ENCODE assay signal across 16 cellular contexts in genomic region chr11:108037636-108038035, GRCh38. TPM values are rescaled to one million over a fixed set of nuclear protein-coding genes. Genes with fewer than 3 reads are reported as not detected.
DNase-seq lines count a peak whose midpoint lies in the region; ATAC-seq, FAIRE-seq and TF ChIP-seq lines count a peak whose summit lies in the region.
"Had no signal": no experiment of that assay in that cellular context is flagged by ENCODE, and none has a peak within 500 bp of the region (broad histone marks: within the 10 kb centered on the region; RNA-seq: fewer than 3 reads in every experiment).

No MANE protein-coding gene starts in this region.

- no peak overlapping the region for H2BK5ac ChIP-seq in trophoblast cell (ENCODE audit: low read depth, low read length, poor library complexity)
- H2BK5ac ChIP-seq in neuronal stem cell (ENCODE audit: low read length), result no peak overlapping the region

- H3K27ac ChIP-seq in trophoblast cell (ENCODE audit: low read depth, low read length) (no peak overlapping the region), neuronal stem cell (replicated peaks; ENCODE audit: low read length) (no peak overlapping the region)
- H3K27ac ChIP-seq: BLaER1 treated with 17β-estradiol and CSF1 and Interleukin-3, amounts not matched to agents 10 nM and 100 nM; KMS-11; PC-9 had no signal

- no peak overlapping the region for H2AK5ac ChIP-seq in trophoblast cell (ENCODE audit: low read length)
- no peak overlapping the region for H2AK5ac ChIP-seq in neuronal stem cell (ENCODE audit: low read depth, low read length)

- H4K8ac ChIP-seq in trophoblast cell (ENCODE audit: low read depth, low read length) (no peak overlapping the region), neuronal stem cell (ENCODE audit: low read depth, low read length) (no peak overlapping the region)

- H3K9ac ChIP-seq in trophoblast cell (ENCODE audit: low read length), result no peak overlapping the region
- H3K9ac ChIP-seq in neuronal stem cell (ENCODE audit: low read depth, low read length, poor library complexity), result no peak overlapping the region
- H3K9ac ChIP-seq: BLaER1 treated with 17β-estradiol and CSF1 and Interleukin-3, amounts not matched to agents 10 nM and 100 nM; KMS-11 had no signal

- WGBS in trophoblast cell (ENCODE audit: extremely low coverage, insufficient coverage, insufficient read length), result no CpG with 5 or more reads among the region's 6 CpGs
- no CpG with 5 or more reads among the region's 6 CpGs for WGBS in neuronal stem cell (ENCODE audit: extremely low coverage in 2 of 2, insufficient read length in 2 of 2, insufficient replicate concordance in 1 of 2), 2 donors

- H2BK12ac ChIP-seq in trophoblast cell (ENCODE audit: low read length) (no peak overlapping the region), neuronal stem cell (ENCODE audit: low read length) (no peak overlapping the region)

- H3K36me3 ChIP-seq in trophoblast cell (ENCODE audit: control insufficient read depth in 1 of 2, insufficient read depth in 2 of 2, low read length in 2 of 2), result peaks cover 7 to 14% of the 10 kb centered on the region in 2 experiments
- peaks cover 7 to 90% of the 10 kb centered on the region in 2 donors for H3K36me3 ChIP-seq in neuronal stem cell (replicated peaks in 1 of 2; ENCODE audit: control insufficient read depth in 2 of 2, insufficient read depth in 2 of 2, low read length in 2 of 2)

- H3K14ac ChIP-seq in trophoblast cell (ENCODE audit: low read length) (no peak overlapping the region), neuronal stem cell (ENCODE audit: low read length) (no peak overlapping the region)

- no peaks in the 10 kb centered on the region for H3K27me3 ChIP-seq in trophoblast cell (ENCODE audit: insufficient read depth, low read length)
- H3K27me3 ChIP-seq in neuronal stem cell (ENCODE audit: control insufficient read depth in 3 of 3, insufficient read depth in 3 of 3, low read depth in 1 of 3, low read length in 3 of 3), result no peaks in the 10 kb centered on the region
- H3K27me3 ChIP-seq: BLaER1 treated with 17β-estradiol and CSF1 and Interleukin-3, amounts not matched to agents 10 nM and 100 nM; MG63 had no signal

- H2AFZ ChIP-seq in trophoblast cell (ENCODE audit: insufficient read depth, low read length, poor library complexity), result no peak overlapping the region
- H2AFZ ChIP-seq in neuronal stem cell (ENCODE audit: low read length), result no peak overlapping the region
- H2AFZ ChIP-seq: PC-9 had no signal

- H3K9me3 ChIP-seq in trophoblast cell (ENCODE audit: insufficient read depth, low read depth, low read length) (no peaks in the 10 kb centered on the region), neuronal stem cell (replicated peaks in 1 of 2; ENCODE audit: control insufficient read depth in 2 of 2, insufficient read depth in 1 of 2, low read depth in 1 of 2, low read length in 2 of 2) (no peaks in the 10 kb centered on the region)
- H3K9me3 ChIP-seq: BLaER1 treated with 17β-estradiol and CSF1 and Interleukin-3, amounts not matched to agents 10 nM and 100 nM; MG63 had no signal

- H3K79me1 ChIP-seq in trophoblast cell (ENCODE audit: low read length) (peaks cover 2% of the 10 kb centered on the region), neuronal stem cell (ENCODE audit: low read depth, low read length) (peaks cover 3% of the 10 kb centered on the region)

- ATAC-seq in GM18870 (IDR thresholded peaks at IDR 0.05; ENCODE audit: unreplicated experiment), result no peak

- no peak for TF ChIP-seq CTCF in AG09319 (IDR thresholded peaks at IDR 0.05; ENCODE audit: low read depth, low read length)

- DNase-seq in AG09319 (ENCODE audit: extremely low read depth, low read depth), result peak; percentile 24
- DNase-seq in GM04504 (ENCODE audit: low read depth), result peak; percentile 17
- peak; percentile 82 for DNase-seq in fibroblast of gingiva (ENCODE audit: low read depth)
- peak; percentile 57 to 82 for DNase-seq in trophoblast cell
- no peak for DNase-seq in GM12891 (ENCODE audit: insufficient read length, low spot score)
- DNase-seq in neuronal stem cell (ENCODE audit: low spot score), result no peak
- DNase-seq: DMS 273 treated with DMSO at 0.1 percent for 48 hours, GOT3, MG63, NCI-H1105, NCI-H1694 treated with DMSO at 0.1 percent for 48 hours, NCI-H446, PC-9 had no signal

- H3K18ac ChIP-seq in trophoblast cell (ENCODE audit: low read length) (no peak overlapping the region), neuronal stem cell (ENCODE audit: low read length) (no peak overlapping the region)

- no peak overlapping the region for H2BK15ac ChIP-seq in neuronal stem cell (ENCODE audit: low read length)

- H3K4me2 ChIP-seq in trophoblast cell (ENCODE audit: low read length) (no peak overlapping the region), neuronal stem cell (ENCODE audit: insufficient read depth, low read length, poor library complexity, severe bottlenecking) (no peak overlapping the region)
- H3K4me2 ChIP-seq: BLaER1 treated with 17β-estradiol and CSF1 and Interleukin-3, amounts not matched to agents 10 nM and 100 nM; KMS-11; PC-9 had no signal

- no peak for TF ChIP-seq POLR2A in GM12891 (IDR thresholded peaks at IDR 0.05; ENCODE audit: low read depth, low read length)

- H3K4me3 ChIP-seq in trophoblast cell (ENCODE audit: low read depth, low read length) (no peak overlapping the region), neuronal stem cell (ENCODE audit: low read length in 2 of 2) (no peak overlapping the region)
- H3K4me3 ChIP-seq: BLaER1 treated with 17β-estradiol and CSF1 and Interleukin-3, amounts not matched to agents 10 nM and 100 nM; MG63; PC-9 had no signal

- H4K91ac ChIP-seq in trophoblast cell (ENCODE audit: low read depth, low read length) (no peak overlapping the region), neuronal stem cell (ENCODE audit: low read depth, low read length, poor library complexity) (no peak overlapping the region)

- H2BK120ac ChIP-seq in trophoblast cell (ENCODE audit: insufficient read depth, low read length, poor library complexity) (no peak overlapping the region), neuronal stem cell (ENCODE audit: low read depth, low read length) (no peak overlapping the region)

- no peak for FAIRE-seq in GM12891 (lab: Jason Lieb, UNC)

- H3K79me2 ChIP-seq in trophoblast cell (ENCODE audit: control insufficient read depth, insufficient read depth, low read length, poor library complexity), result no peaks in the 10 kb centered on the region

- peaks cover 6 to 17% of the 10 kb centered on the region in 2 experiments for H3K4me1 ChIP-seq in trophoblast cell (ENCODE audit: control insufficient read depth in 1 of 2, insufficient read depth in 2 of 2, low read length in 2 of 2)
- H3K4me1 ChIP-seq in neuronal stem cell (ENCODE audit: control insufficient read depth in 2 of 2, insufficient read depth in 1 of 2, low read depth in 1 of 2, low read length in 2 of 2), result no peaks in the 10 kb centered on the region
- H3K4me1 ChIP-seq: BLaER1 treated with 17β-estradiol and CSF1 and Interleukin-3, amounts not matched to agents 10 nM and 100 nM had no signal

- H4K12ac ChIP-seq in trophoblast cell (ENCODE audit: low read depth, low read length), result no peak overlapping the region

- no peak overlapping the region for H3K4ac ChIP-seq in trophoblast cell (ENCODE audit: low read depth, low read length)
- no peak overlapping the region for H3K4ac ChIP-seq in neuronal stem cell (ENCODE audit: low read length)

- H3K23ac ChIP-seq in trophoblast cell (ENCODE audit: low read length) (no peak overlapping the region), neuronal stem cell (ENCODE audit: low read depth, low read length, poor library complexity) (no peak overlapping the region)

TF ChIP-seq in GM12891, 5 proteins besides CTCF, POLR2A, EP300 and RAD21:
- TF ChIP-seq TAF1 (IDR thresholded peaks at IDR 0.05; ENCODE audit: low read depth, low read length) (no peak), POU2F2 (IDR thresholded peaks at IDR 0.05; ENCODE audit: low read depth, low read length) (no peak), POLR2AphosphoS5 (IDR thresholded peaks at IDR 0.05; ENCODE audit: low read depth, low read length) (no peak), SPI1 (IDR thresholded peaks at IDR 0.05; ENCODE audit: low read depth, low read length) (no peak), PAX5 (IDR thresholded peaks at IDR 0.05; ENCODE audit: insufficient read depth, low read length, severe bottlenecking) (no peak)

RNA-seq across cellular contexts. Expression of gene CUL5, which starts 28.9 kb away (rescaled TPM):
- polyA plus RNA-seq in trophoblast cell (2013), result 18.2 and 18.5 TPM in 2 replicates
- polyA plus RNA-seq in GM12891 (2012; ENCODE audit: low read depth, missing spikeins), result 7.4 TPM
- 23.0 TPM for polyA plus RNA-seq in neuronal stem cell (2013, experiment 1 of 2)
- polyA plus RNA-seq in neuronal stem cell (2013, experiment 2 of 2), result 24.0 TPM

Comparison
In these comparisons a context has a peak if more than half of its experiments do, and no peak if none do; other contexts are left out.
1. DNase-seq: peak in AG09319 (single experiment), GM04504 (single experiment), fibroblast of gingiva (single experiment) and trophoblast cell (2 of 2); none in GM12891 (single experiment) and neuronal stem cell (single experiment).